ENCODE assay signal across 17 cellular contexts in the genomic region with DNA sequence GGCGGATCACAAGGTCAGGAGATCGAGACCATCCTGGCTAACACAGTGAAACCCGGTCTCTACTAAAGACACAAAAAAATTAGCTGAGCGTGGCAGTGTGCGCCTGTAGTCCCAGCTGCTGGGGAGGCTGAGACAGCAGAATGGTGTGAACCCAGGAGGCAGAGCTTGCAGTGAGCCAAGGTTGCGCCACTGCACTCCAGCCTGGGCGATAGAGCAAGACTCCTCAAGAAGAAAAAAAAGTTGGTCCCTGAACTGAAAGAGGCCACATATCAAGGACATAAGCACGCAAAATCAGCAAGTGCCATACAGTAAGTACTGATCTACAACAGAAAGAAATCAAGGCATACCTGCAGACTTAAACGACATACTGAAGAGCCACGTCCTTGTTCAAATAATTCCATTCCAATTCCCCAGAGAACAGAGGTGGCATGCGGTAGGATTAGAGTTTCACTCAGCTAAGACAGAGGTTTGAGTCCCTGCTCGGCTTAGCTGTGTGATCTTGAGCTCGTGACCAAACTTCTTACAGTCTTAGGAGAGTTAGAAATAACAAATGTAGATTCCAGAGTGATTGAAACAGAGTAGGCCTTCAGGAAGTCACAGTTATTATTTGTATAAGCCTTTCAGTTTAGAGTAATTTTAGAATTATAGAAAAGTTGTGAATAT. TPM values are rescaled to one million over a fixed set of nuclear protein-coding genes. Genes with fewer than 3 reads are reported as not detected.
DNase-seq lines count a peak whose midpoint lies in the region; ATAC-seq and TF ChIP-seq lines count a peak whose summit lies in the region.
"Had no signal": no experiment of that assay in that cellular context is flagged by ENCODE, and none has a peak within 500 bp of the region (broad histone marks: within the 10 kb centered on the region; RNA-seq: fewer than 3 reads in every experiment).

No MANE protein-coding gene starts in this region.

- H3K4ac ChIP-seq in trophoblast cell (ENCODE audit: low read depth, low read length), result no peak overlapping the region

- H3K14ac ChIP-seq in trophoblast cell (ENCODE audit: low read length), result no peak overlapping the region

- no peak overlapping the region for H2AK5ac ChIP-seq in trophoblast cell (ENCODE audit: low read length)

- POLR2A ChIA-PET in PC-9 (lab: Charles Lee; ENCODE audit: unreplicated experiment), result no interaction called here

- no peak overlapping the region for H3K18ac ChIP-seq in trophoblast cell (ENCODE audit: low read length)

- DNase-seq in D341Med (ENCODE audit: low spot score) (peak; percentile 58), PC-9 (no peak), endothelial cell (ENCODE audit: low spot score) (no peak), trophoblast cell (peak; percentile 27 to 60), NCI-H69 (lab: John Stamatoyannopoulos, UW) (no peak), iPS-NIHi7 (ENCODE audit: extremely low spot score) (no peak), foreskin melanocyte (no peak)
- DNase-seq: activated CD8-positive, alpha-beta memory T cell treated with anti-CD3 and anti-CD28 coated beads for 24 hours; activated naive CD4-positive, alpha-beta T cell treated with anti-CD3 and anti-CD28 coated beads for 36 hours; BE2C; erythroblast; GOT3; mammary epithelial cell; stimulated activated CD4-positive, alpha-beta T cell treated with anti-CD3 and anti-CD28 coated beads, Interleukin-2, amount 100 ng/mL, for 48 hours had no signal

- H3K79me2 ChIP-seq in PC-9 (ENCODE audit: low read depth) (peaks cover 99% of the 10 kb centered on the region), trophoblast cell (ENCODE audit: control insufficient read depth, insufficient read depth, low read length, poor library complexity) (peaks cover 6% of the 10 kb centered on the region)

- H2BK120ac ChIP-seq in trophoblast cell (ENCODE audit: insufficient read depth, low read length, poor library complexity), result no peak overlapping the region

- H3K27ac ChIP-seq in PC-9, result peak overlapping the region; percentile 91
- no peak overlapping the region for H3K27ac ChIP-seq in trophoblast cell (ENCODE audit: low read depth, low read length)

- no peak overlapping the region for H4K12ac ChIP-seq in trophoblast cell (ENCODE audit: low read depth, low read length)

- H3K23ac ChIP-seq in trophoblast cell (ENCODE audit: low read length), result no peak overlapping the region

- H3K27me3 ChIP-seq in PC-9 (ENCODE audit: insufficient read depth, low read depth), result no peaks in the 10 kb centered on the region
- no peaks in the 10 kb centered on the region for H3K27me3 ChIP-seq in trophoblast cell (ENCODE audit: insufficient read depth, low read length)
- H3K27me3 ChIP-seq: BE2C had no signal

- peaks cover 1% of the 10 kb centered on the region for H3K27me3 Mint-ChIP-seq in endothelial cell (ENCODE audit: unreplicated experiment)
- H3K27me3 Mint-ChIP-seq: central memory CD8-positive, alpha-beta T cell; stimulated activated memory B cell treated with anti-CD40 and anti-IgM and Interleukin-4, amounts not matched to agents 10 μg/mL and 1 μg/mL and 100 μg/mL, for 72 hours had no signal

- no peak overlapping the region for H3K4me2 ChIP-seq in PC-9
- H3K4me2 ChIP-seq in trophoblast cell (ENCODE audit: low read length), result no peak overlapping the region

- H3K27ac Mint-ChIP-seq in endothelial cell (ENCODE audit: unreplicated experiment), result peak overlapping the region; percentile 44
- H3K27ac Mint-ChIP-seq: activated naive CD4-positive, alpha-beta T cell treated with anti-CD3 and anti-CD28 coated beads for 36 hours; stimulated activated memory B cell treated with anti-CD40 and anti-IgM and Interleukin-4, amounts not matched to agents 10 μg/mL and 1 μg/mL and 100 μg/mL, for 72 hours had no signal

- H3K9me2 ChIP-seq in PC-9 (ENCODE audit: insufficient read depth), result no peaks in the 10 kb centered on the region

- no peak overlapping the region for H3K4me3 ChIP-seq in PC-9
- no peak overlapping the region for H3K4me3 ChIP-seq in trophoblast cell (ENCODE audit: low read depth, low read length)

- no peak overlapping the region for H4K8ac ChIP-seq in trophoblast cell (ENCODE audit: low read depth, low read length)

- no TSS peak for BruUV-seq in PC-9 (replicated peaks; lab: Mats Ljungman, UMichigan)

- H2BK12ac ChIP-seq in trophoblast cell (ENCODE audit: low read length), result no peak overlapping the region

- H3K9ac ChIP-seq in trophoblast cell (ENCODE audit: low read length), result no peak overlapping the region

- ATAC-seq in GM18519 (IDR thresholded peaks at IDR 0.05; ENCODE audit: low FRiP score, unreplicated experiment), result no peak

- no peaks in the 10 kb centered on the region for H3K9me3 ChIP-seq in PC-9 (ENCODE audit: insufficient read depth, low read depth)
- no peaks in the 10 kb centered on the region for H3K9me3 ChIP-seq in trophoblast cell (ENCODE audit: insufficient read depth, low read depth, low read length)
- H3K9me3 ChIP-seq: BE2C had no signal

- H4K91ac ChIP-seq in trophoblast cell (ENCODE audit: low read depth, low read length), result no peak overlapping the region

- no peaks in the 10 kb centered on the region for H3K9me3 Mint-ChIP-seq in endothelial cell (ENCODE audit: unreplicated experiment)
- H3K9me3 Mint-ChIP-seq: activated naive CD4-positive, alpha-beta T cell treated with anti-CD3 and anti-CD28 coated beads for 36 hours; central memory CD8-positive, alpha-beta T cell; stimulated activated memory B cell treated with anti-CD40 and anti-IgM and Interleukin-4, amounts not matched to agents 10 μg/mL and 1 μg/mL and 100 μg/mL, for 72 hours had no signal

- H3K4me3 Mint-ChIP-seq in endothelial cell (ENCODE audit: unreplicated experiment), result no peak overlapping the region
- H3K4me3 Mint-ChIP-seq: activated naive CD4-positive, alpha-beta T cell treated with anti-CD3 and anti-CD28 coated beads for 36 hours; central memory CD8-positive, alpha-beta T cell; stimulated activated memory B cell treated with anti-CD40 and anti-IgM and Interleukin-4, amounts not matched to agents 10 μg/mL and 1 μg/mL and 100 μg/mL, for 72 hours had no signal

- no CpG with 5 or more reads among the region's 13 CpGs for WGBS in trophoblast cell (ENCODE audit: extremely low coverage, insufficient coverage, insufficient read length)

- H3F3A ChIP-seq in PC-9 (ENCODE audit: insufficient read depth, low read depth), result peaks cover 96% of the 10 kb centered on the region

- peaks cover 16% of the 10 kb centered on the region for H3K36me3 Mint-ChIP-seq in endothelial cell (ENCODE audit: low read depth, unreplicated experiment)

- peaks cover 52% of the 10 kb centered on the region for H3K36me3 ChIP-seq in PC-9 (ENCODE audit: low read depth)
- no peaks in the 10 kb centered on the region for H3K36me3 ChIP-seq in trophoblast cell (ENCODE audit: control insufficient read depth in 1 of 2, insufficient read depth in 2 of 2, low read length in 2 of 2)
- H3K36me3 ChIP-seq: BE2C had no signal

- peaks cover 19% of the 10 kb centered on the region for H4K20me1 ChIP-seq in PC-9 (ENCODE audit: insufficient read depth)

- TF ChIP-seq CTCF in PC-9 (conservative IDR thresholded peaks at IDR 0.05), result no peak
- TF ChIP-seq CTCF in endothelial cell (IDR thresholded peaks at IDR 0.05; ENCODE audit: unreplicated experiment), result no peak

- H3K79me1 ChIP-seq in trophoblast cell (ENCODE audit: low read length), result peaks cover 10% of the 10 kb centered on the region

- intact Hi-C loops in PC-9 (cut with micrococcal nuclease; ENCODE audit: unreplicated experiment), result no loop called here

- H2BK5ac ChIP-seq in trophoblast cell (ENCODE audit: low read depth, low read length, poor library complexity), result no peak overlapping the region

- H3K4me1 ChIP-seq in PC-9 (replicated peaks; ENCODE audit: insufficient read depth) (peaks cover 98% of the 10 kb centered on the region), trophoblast cell (ENCODE audit: control insufficient read depth in 1 of 2, insufficient read depth in 2 of 2, low read length in 2 of 2) (peaks cover 14 to 16% of the 10 kb centered on the region in 2 experiments)

- CTCF ChIA-PET in PC-9 (lab: Charles Lee), result interaction anchor here (0.5 kb wide), 1 partner anchor 9 kb away, joined by 3 read pairs; no protein-coding TSS in a partner anchor

- H3K4me1 Mint-ChIP-seq in endothelial cell (ENCODE audit: unreplicated experiment), result peaks cover 45% of the 10 kb centered on the region

- H2AFZ ChIP-seq in PC-9, result no peak overlapping the region
- H2AFZ ChIP-seq in trophoblast cell (ENCODE audit: insufficient read depth, low read length, poor library complexity), result no peak overlapping the region

RNA-seq across cellular contexts. Expression of gene B4GALT5, which starts 29.2 kb away (rescaled TPM):
- 61.7 and 63.1 TPM in 2 replicates for total RNA-seq in PC-9 (2021)
- 115 TPM for total RNA-seq in endothelial cell (ENCODE audit: unreplicated experiment)
- polyA plus RNA-seq in trophoblast cell (2013), result 38.1 and 39.6 TPM in 2 replicates

Comparison
In these comparisons a context has a peak if more than half of its experiments do, and no peak if none do; other contexts are left out.
1. DNase-seq: peak in D341Med (single experiment) and trophoblast cell (2 of 2); none in PC-9 (0 of 2), endothelial cell (single experiment), NCI-H69 (single experiment), iPS-NIHi7 (single experiment) and foreskin melanocyte (single experiment).